9 cellular contexts compared by ENCODE assay signal in genomic region chr3:123027292-123028232, GRCh38. TPM values are rescaled to one million over a fixed set of nuclear protein-coding genes. Genes with fewer than 3 reads are reported as not detected.
DNase-seq lines count a peak whose midpoint lies in the region; ATAC-seq and TF ChIP-seq lines count a peak whose summit lies in the region.
"Had no signal": no experiment of that assay in that cellular context is flagged by ENCODE, and none has a peak within 500 bp of the region (broad histone marks: within the 10 kb centered on the region; RNA-seq: fewer than 3 reads in every experiment).

Gene SEMA5B (minus strand): TSS chr3:123027763. CDS start chr3:122961263, 66,500 bp downstream.

- intact Hi-C loops in upper lobe of right lung (cut with DNase I): no loop called here

- H3K36me3 Mint-ChIP-seq in WTC11: peaks cover 3% of the 10 kb centered on the region; the same call in 1 of the 2 replicates

- no peaks in the 10 kb centered on the region; the same call in 1 of the 2 replicates for H3K9me3 Mint-ChIP-seq in WTC11

- H3K4me3 ChIP-seq in HUES48 (ENCODE audit: low read depth, low read length): peak within 1 kb of the TSS; percentile 74
- peak within 1 kb of the TSS; percentile 34 for H3K4me3 ChIP-seq in epithelial cell of esophagus (ENCODE audit: low read length)
- H3K4me3 ChIP-seq in mucosa of stomach (ENCODE audit: low read length): peak within 1 kb of the TSS; percentile 37
- H3K4me3 ChIP-seq in upper lobe of right lung: peak within 1 kb of the TSS; percentile 58

- H3K9me3 ChIP-seq in HUES48 (ENCODE audit: control insufficient read depth, insufficient read depth, low read length) (no peaks in the 10 kb centered on the region), mucosa of stomach (ENCODE audit: control insufficient read depth, low read length) (no peaks in the 10 kb centered on the region), upper lobe of right lung (no peaks in the 10 kb centered on the region)

- TF ChIP-seq CTCF in WTC11 (IDR thresholded peaks at IDR 0.05) (no peak; the same call in 1 of the 2 replicates), epithelial cell of esophagus (IDR thresholded peaks at IDR 0.05; ENCODE audit: insufficient read depth, low read depth, low read length, missing control alignments) (no peak), upper lobe of right lung (IDR thresholded peaks at IDR 0.05) (peak; percentile 52)

- H3K9ac ChIP-seq in HUES48 (ENCODE audit: low read depth, low read length) (0 out of 2 replicates have a peak within 1 kb of the TSS, but pooled peaks have one; percentile 8), mucosa of stomach (ENCODE audit: low read length) (peak within 1 kb of the TSS; percentile 5)

- H3K27me3 ChIP-seq in HUES48 (ENCODE audit: control insufficient read depth, insufficient read depth, low read length) (peaks cover 65% of the 10 kb centered on the region), mucosa of stomach (ENCODE audit: control insufficient read depth, insufficient read depth, low read length) (peaks cover 84% of the 10 kb centered on the region), upper lobe of right lung (peaks cover 45% of the 10 kb centered on the region)

- peak within 1 kb of the TSS; percentile 89 for H3K4me3 Mint-ChIP-seq in WTC11

- peaks cover 31% of the 10 kb centered on the region for H3K4me1 ChIP-seq in HUES48 (ENCODE audit: control insufficient read depth, insufficient read depth, low read length)
- H3K4me1 ChIP-seq in mucosa of stomach (ENCODE audit: control insufficient read depth, insufficient read depth, low read length): peaks cover 17% of the 10 kb centered on the region
- H3K4me1 ChIP-seq in upper lobe of right lung: peaks cover 25% of the 10 kb centered on the region

- H3K4me1 Mint-ChIP-seq in WTC11: peaks cover 40% of the 10 kb centered on the region

- POLR2A ChIA-PET in WTC11 (lab: Charles Lee): interaction anchor here (0.5 to 1.1 kb wide), 7 partner anchors 8 to 1278 kb away, joined by 3 to 7 read pairs (median 4); partner anchors contain the start of gene GOLGB1

- in situ Hi-C loops in Caki2 (cut with HindIII; ENCODE audit: low pct_unique_long_range_greater_than_20kb, low sequenced_read_pairs): loop anchor here (25.0 kb wide), 1 partner anchor 115 kb away; no protein-coding TSS in a partner anchor

- H3K27ac Mint-ChIP-seq in WTC11: no peak within 1 kb of the TSS

- CTCF ChIA-PET in WTC11 (lab: Charles Lee): interaction anchor here (0.6 to 4.6 kb wide), 49 partner anchors 7 to 1479 kb away, joined by 3 to 72 read pairs (median 4); partner anchors contain the start of genes HSPBAP1 and PDIA5

- H3K27ac ChIP-seq in HUES48 (ENCODE audit: low read depth, low read length): peak within 1 kb of the TSS; percentile 29
- no peak within 1 kb of the TSS for H3K27ac ChIP-seq in upper lobe of right lung

- peak; percentile 61 for ATAC-seq in WTC11
- ATAC-seq in upper lobe of right lung: peak; percentile 63
- no peak for ATAC-seq in GM18519 (IDR thresholded peaks at IDR 0.05; ENCODE audit: low FRiP score, unreplicated experiment)

- peak; percentile 13 for DNase-seq in Caki2 (ENCODE audit: low read depth)
- DNase-seq in WTC11 (ENCODE audit: low spot score): peak; percentile 83
- peak; percentile 32 for DNase-seq in epithelial cell of esophagus (ENCODE audit: low read depth)
- peak; percentile 70 for DNase-seq in upper lobe of right lung
- no peak for DNase-seq in OCI-M1 (lab: John Stamatoyannopoulos, UW)

- H3K27me3 Mint-ChIP-seq in WTC11 (ENCODE audit: low read depth): peaks cover 49% of the 10 kb centered on the region

- H3K36me3 ChIP-seq in HUES48 (ENCODE audit: control insufficient read depth, insufficient read depth, low read length) (no peaks in the 10 kb centered on the region), mucosa of stomach (ENCODE audit: control insufficient read depth, insufficient read depth, low read length) (no peaks in the 10 kb centered on the region), upper lobe of right lung (no peaks in the 10 kb centered on the region)

TF ChIP-seq in WTC11, 78 proteins besides CTCF, POLR2A, EP300 and RAD21 (continues in another document):
- TF ChIP-seq FOXP1 (CRISPR knock-in tag; IDR thresholded peaks at IDR 0.05; ENCODE audit: borderline replicate concordance): 0 out of 2 replicates have a peak, but pooled peaks have one; percentile 61
- TF ChIP-seq CREM (CRISPR knock-in tag; IDR thresholded peaks at IDR 0.05): no peak
- TF ChIP-seq IRF1 (CRISPR knock-in tag; IDR thresholded peaks at IDR 0.05): no peak
- TF ChIP-seq SP1 (CRISPR knock-in tag; conservative IDR thresholded peaks at IDR 0.05): peak; percentile 50; the same call in 1 of the 2 replicates
- TF ChIP-seq ZNF121 (CRISPR knock-in tag; IDR thresholded peaks at IDR 0.05): no peak
- TF ChIP-seq NR2C2 (CRISPR knock-in tag; IDR thresholded peaks at IDR 0.05): no peak
- TF ChIP-seq KAT7 (CRISPR knock-in tag; IDR thresholded peaks at IDR 0.05; ENCODE audit: borderline replicate concordance): peak; percentile 91; the same call in 1 of the 2 replicates
- no peak for TF ChIP-seq AR (CRISPR knock-in tag; IDR thresholded peaks at IDR 0.05)
- no peak for TF ChIP-seq E2F1 (CRISPR knock-in tag; IDR thresholded peaks at IDR 0.05)
- peak; percentile 21; the same call in 1 of the 2 replicates for TF ChIP-seq MAX (CRISPR knock-in tag; IDR thresholded peaks at IDR 0.05)
- peak; percentile 31 for TF ChIP-seq HMGXB4 (CRISPR knock-in tag; IDR thresholded peaks at IDR 0.05)
- no peak for TF ChIP-seq FOXK1 (CRISPR knock-in tag; IDR thresholded peaks at IDR 0.05)
- no peak for TF ChIP-seq RORB (CRISPR knock-in tag; IDR thresholded peaks at IDR 0.05)

RNA-seq across cellular contexts. Expression of gene SEMA5B, which starts in this region (rescaled TPM):
- 0.07 and 0.67 TPM in 2 replicates for total RNA-seq in Caki2 (2014; rRNA removed; shearing (Covaris generic); ENCODE audit: low replicate concordance)
- total RNA-seq in WTC11 (2021) (20.4 to 22.0 TPM (median 20.7 TPM) in 3 replicates), upper lobe of right lung (2.3 TPM)
- total RNA-seq: T-helper 1 cell treated with Interleukin-12 subunit alpha and Interleukin-12 subunit beta and Interleukin-4 antibody, amounts not matched to agents 30 ng/mL and 1 ng/mL, for 36 hours had no signal

Comparison
In these comparisons a context has a peak if more than half of its experiments do, and no peak if none do; other contexts are left out.
1. Peak in DNase-seq in Caki2; RNA of the gene not detected or under 1 TPM.